ENCODE assay signal across 16 cellular contexts in the genomic region with DNA sequence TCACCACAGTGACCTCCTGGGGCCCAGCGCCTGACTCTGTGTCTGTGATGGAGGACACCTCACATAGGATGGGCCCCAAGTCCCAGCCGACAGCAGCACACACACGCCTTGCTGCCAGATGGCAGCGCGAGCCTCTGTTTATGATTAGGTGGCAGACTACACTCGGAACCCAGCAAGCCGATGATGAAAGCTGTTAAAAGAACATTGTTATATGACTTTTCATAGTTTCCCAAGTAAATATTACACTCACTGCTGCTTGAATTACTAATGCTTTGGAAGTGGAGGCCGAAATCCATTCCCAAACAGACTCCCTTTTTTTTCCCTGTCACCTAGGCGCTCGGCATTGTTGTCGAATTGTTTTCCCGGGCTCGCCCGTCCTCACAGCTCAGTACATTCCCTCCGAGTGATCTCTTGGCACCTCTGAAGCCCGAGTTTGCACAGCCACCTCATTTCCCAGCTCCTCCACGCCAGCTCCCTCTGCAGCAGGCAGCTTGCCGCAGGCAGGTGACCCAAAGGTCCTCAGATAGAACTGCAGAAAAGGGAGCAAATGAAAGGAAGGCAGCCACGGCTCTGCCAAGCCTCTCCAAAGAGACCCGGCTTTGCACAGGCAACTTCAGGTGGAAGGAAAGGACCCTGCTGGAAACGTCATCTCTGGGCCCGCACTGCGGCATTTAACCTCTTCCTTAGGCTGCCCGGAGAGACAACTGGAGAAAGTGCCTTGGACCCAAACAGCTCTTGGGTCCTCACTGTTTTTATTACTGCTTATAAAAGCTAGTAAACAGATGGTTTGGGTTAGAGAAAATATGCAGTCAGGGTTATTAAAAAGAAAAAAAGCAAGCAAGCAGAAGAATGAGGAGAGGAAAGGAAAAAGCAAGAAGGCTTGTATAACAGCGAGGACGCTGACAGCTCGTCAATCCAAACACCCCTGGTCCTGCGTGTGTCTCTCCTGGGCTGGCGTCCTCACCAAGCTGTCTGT.
A peak's percentile ranks its signal among the peaks of the same experiment; 100 is the strongest.
DNase-seq lines count a peak whose midpoint lies in the region; ATAC-seq and TF ChIP-seq lines count a peak whose summit lies in the region.
"Had no signal": no experiment of that assay in that cellular context is flagged by ENCODE, and none has a peak within 500 bp of the region (broad histone marks: within the 10 kb centered on the region; RNA-seq: fewer than 3 reads in every experiment).

No MANE protein-coding gene starts in this region.

- in situ Hi-C loops in GM13977 (cut with MboI; ENCODE audit: low pct_unique_long_range_greater_than_20kb, low sequenced_read_pairs, unreplicated experiment), result no loop called here

- H3K36me3 ChIP-seq in adipocyte (ENCODE audit: control insufficient read depth, insufficient read depth, low read length, severe bottlenecking), result no peaks in the 10 kb centered on the region
- H3K36me3 ChIP-seq: SJCRH30, tibial nerve, WERI-Rb-1 had no signal

- H3K36me3 Mint-ChIP-seq in activated CD4-positive, alpha-beta memory T cell treated with anti-CD3 and anti-CD28 coated beads for 36 hours, result no peaks in the 10 kb centered on the region
- H3K36me3 Mint-ChIP-seq in CD4-positive, alpha-beta T cell (ENCODE audit: low read depth), result no peaks in the 10 kb centered on the region

- H3K27me3 ChIP-seq in adipocyte (replicated peaks; ENCODE audit: control insufficient read depth, insufficient read depth, low read length), result no peaks in the 10 kb centered on the region
- H3K27me3 ChIP-seq in CD4-positive, alpha-beta T cell (ENCODE audit: control insufficient read depth, insufficient read depth, low read length), result no peaks in the 10 kb centered on the region
- H3K27me3 ChIP-seq: tibial nerve had no signal

- POLR2A ChIA-PET in activated CD4-positive, alpha-beta memory T cell treated with anti-CD3 and anti-CD28 coated beads for 36 hours (lab: Charles Lee), result no interaction called here
- POLR2A ChIA-PET in CD4-positive, alpha-beta T cell (lab: Charles Lee), result no interaction called here

- H3K27ac Mint-ChIP-seq in activated CD4-positive, alpha-beta memory T cell treated with anti-CD3 and anti-CD28 coated beads for 36 hours, result no peak overlapping the region
- H3K27ac Mint-ChIP-seq in CD4-positive, alpha-beta T cell, result no peak overlapping the region

- H3K4me3 Mint-ChIP-seq in activated CD4-positive, alpha-beta memory T cell treated with anti-CD3 and anti-CD28 coated beads for 36 hours, result no peak overlapping the region
- no peak overlapping the region for H3K4me3 Mint-ChIP-seq in CD4-positive, alpha-beta T cell

- peaks cover 24% of the 10 kb centered on the region for H3K27me3 Mint-ChIP-seq in activated CD4-positive, alpha-beta memory T cell treated with anti-CD3 and anti-CD28 coated beads for 36 hours
- H3K27me3 Mint-ChIP-seq in CD4-positive, alpha-beta T cell, result peaks cover 15% of the 10 kb centered on the region

- peak overlapping the region; percentile 52 for H3K4me3 ChIP-seq in adipocyte (ENCODE audit: low read length)
- H3K4me3 ChIP-seq: psoas muscle, SJCRH30, tibial nerve had no signal

- CTCF ChIA-PET in activated CD4-positive, alpha-beta memory T cell treated with anti-CD3 and anti-CD28 coated beads for 36 hours (lab: Charles Lee), result interaction anchor here (0.8 to 1.6 kb wide), 3 partner anchors 11 to 200 kb away, joined by 3 to 5 read pairs (median 5); no protein-coding TSS in a partner anchor
- CTCF ChIA-PET in CD4-positive, alpha-beta T cell (lab: Charles Lee), result no interaction called here

- DNase-seq in AG20443 (ENCODE audit: low spot score) (peak; percentile 65), adipocyte (ENCODE audit: low read depth) (peak; percentile 52), left cardiac atrium (peak; percentile 56), posterior vena cava (ENCODE audit: low spot score) (peak; percentile 86), GM13977 (ENCODE audit: low spot score) (no peak)
- no peak for DNase-seq in activated CD4-positive, alpha-beta memory T cell treated with anti-CD3 and anti-CD28 coated beads for 36 hours
- no peak for DNase-seq in CD4-positive, alpha-beta T cell
- DNase-seq: activated T-cell treated with anti-CD3 and anti-CD28 coated beads, Interleukin-2, amount 50 U/mL, for 48 hours; erythroblast; kidney; NCI-H524; SJCRH30; WERI-Rb-1 had no signal

- no peak for TF ChIP-seq CTCF in CD4-positive, alpha-beta T cell (IDR thresholded peaks at IDR 0.05)
- TF ChIP-seq CTCF in GM13977 (IDR thresholded peaks at IDR 0.05; ENCODE audit: extremely low read depth, insufficient read depth, missing control alignments), result no peak

- H3K27ac ChIP-seq in CD4-positive, alpha-beta T cell (ENCODE audit: low read depth, low read length), result no peak overlapping the region
- H3K27ac ChIP-seq: psoas muscle, SJCRH30, WERI-Rb-1 had no signal

- peaks cover 15% of the 10 kb centered on the region for H3K4me1 ChIP-seq in adipocyte (ENCODE audit: control insufficient read depth, insufficient read depth, low read length)
- H3K4me1 ChIP-seq: psoas muscle, SJCRH30 had no signal

- H3K9me3 Mint-ChIP-seq in activated CD4-positive, alpha-beta memory T cell treated with anti-CD3 and anti-CD28 coated beads for 36 hours, result no peaks in the 10 kb centered on the region
- H3K9me3 Mint-ChIP-seq in CD4-positive, alpha-beta T cell, result no peaks in the 10 kb centered on the region

- H3K9ac ChIP-seq in adipocyte (ENCODE audit: low read length), result peak overlapping the region; percentile 44

- H3K4me1 Mint-ChIP-seq in activated CD4-positive, alpha-beta memory T cell treated with anti-CD3 and anti-CD28 coated beads for 36 hours (ENCODE audit: low read depth), result no peaks in the 10 kb centered on the region
- H3K4me1 Mint-ChIP-seq in CD4-positive, alpha-beta T cell (ENCODE audit: low read depth), result no peaks in the 10 kb centered on the region

- intact Hi-C loops in left cardiac atrium (cut with DNase I), result no loop called here
- intact Hi-C loops in posterior vena cava (cut with DNase I), result no loop called here
- intact Hi-C loops in activated CD4-positive, alpha-beta memory T cell treated with anti-CD3 and anti-CD28 coated beads for 36 hours (cut with micrococcal nuclease), result no loop called here
- intact Hi-C loops in CD4-positive, alpha-beta T cell (cut with DNase I, micrococcal nuclease), result no loop called here

- no peaks in the 10 kb centered on the region for H3K9me3 ChIP-seq in adipocyte (ENCODE audit: control insufficient read depth, low read length)
- no peaks in the 10 kb centered on the region for H3K9me3 ChIP-seq in CD4-positive, alpha-beta T cell (ENCODE audit: control insufficient read depth, low read length)
- H3K9me3 ChIP-seq: psoas muscle, SJCRH30, tibial nerve had no signal

- ATAC-seq in left cardiac atrium, result peak; percentile 59 to 77
- ATAC-seq in GM21526 (IDR thresholded peaks at IDR 0.05; ENCODE audit: low FRiP score, unreplicated experiment), result no peak
- ATAC-seq in CD4-positive, alpha-beta T cell (ENCODE audit: poor library complexity), result no peak

Comparison
In these comparisons a context has a peak if more than half of its experiments do, and no peak if none do; other contexts are left out.
1. DNase-seq: peak in AG20443 (single experiment), adipocyte (single experiment), left cardiac atrium (single experiment) and posterior vena cava (single experiment); none in activated CD4-positive, alpha-beta memory T cell treated with anti-CD3 and anti-CD28 coated beads for 36 hours (single experiment), CD4-positive, alpha-beta T cell (0 of 10) and GM13977 (single experiment).
2. ATAC-seq: peak in left cardiac atrium (2 of 2); none in GM21526 (single experiment) and CD4-positive, alpha-beta T cell (single experiment).